17 cellular contexts compared by ENCODE assay signal in the genomic region with DNA sequence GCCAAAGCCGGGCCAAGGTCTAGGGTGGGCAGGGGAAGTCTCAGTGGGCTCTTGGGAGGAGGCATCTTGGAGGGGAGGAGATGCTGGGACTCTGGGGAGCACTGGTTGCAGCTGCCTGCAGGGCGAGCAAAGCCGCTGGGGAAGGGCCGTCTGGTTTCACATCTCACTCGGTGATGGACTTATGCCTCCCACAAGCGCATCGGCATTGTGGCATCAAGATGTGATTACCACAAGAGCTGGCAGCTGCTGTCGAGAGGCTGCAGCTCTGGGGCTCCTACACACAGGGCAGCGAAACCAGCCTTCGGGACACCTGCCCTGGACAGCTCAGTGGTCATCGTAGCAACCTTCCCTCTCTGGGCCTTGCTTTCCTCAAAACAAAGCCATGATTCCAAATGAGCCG.
"Had no signal": no experiment of that assay in that cellular context is flagged by ENCODE, and none has a peak within 500 bp of the region (broad histone marks: within the 10 kb centered on the region; RNA-seq: fewer than 3 reads in every experiment).

No MANE protein-coding gene starts in this region.

- H3K27ac ChIP-seq: brain microvascular endothelial cell, ovary, right lobe of liver, spleen had no signal

- H3K9me3 ChIP-seq: ovary, right lobe of liver, spleen had no signal

- H3K27me3 ChIP-seq: ovary had no signal

- ATAC-seq: activated T-cell treated with anti-CD3 and anti-CD28 coated beads, Interleukin-2, amount 50 U/mL, for 72 hours; left ventricle myocardium superior; right lobe of liver had no signal

- H3K4me3 ChIP-seq: ovary, right lobe of liver, spleen had no signal

- H3K36me3 ChIP-seq: brain microvascular endothelial cell, ovary, right lobe of liver, spleen had no signal

- DNase-seq: activated B cell treated with CpG ODN at 0.5 μM for 24 hours; activated CD4-positive, alpha-beta T cell treated with anti-CD3 and anti-CD28 coated beads, Interleukin-2, amount 10 ng/mL, durations not matched to agents 7 days and 5 days; activated CD8-positive, alpha-beta memory T cell treated with anti-CD3 and anti-CD28 coated beads, Interleukin-2, amount 50 U/mL, for 48 hours; activated gamma-delta T cell treated with Interleukin-2 at 50 U/mL for 16 hours; activated T-cell treated with anti-CD3 and anti-CD28 coated beads, Interleukin-2, amount 50 U/mL, for 72 hours; brain microvascular endothelial cell; cortex of kidney; effector CD8-positive, alpha-beta T cell; foreskin fibroblast; hippocampal formation; left ventricle myocardium superior; mesenchymal stem cell; ovary; right lobe of liver; spleen; stimulated activated naive CD8-positive, alpha-beta T cell treated with anti-CD3 and anti-CD28 coated beads, Interleukin-15, amount 100 ng/mL, for 72 hours; T-helper 2 cell had no signal
